Comparison of ENCODE assay signal across 10 cellular contexts in the genomic region with DNA sequence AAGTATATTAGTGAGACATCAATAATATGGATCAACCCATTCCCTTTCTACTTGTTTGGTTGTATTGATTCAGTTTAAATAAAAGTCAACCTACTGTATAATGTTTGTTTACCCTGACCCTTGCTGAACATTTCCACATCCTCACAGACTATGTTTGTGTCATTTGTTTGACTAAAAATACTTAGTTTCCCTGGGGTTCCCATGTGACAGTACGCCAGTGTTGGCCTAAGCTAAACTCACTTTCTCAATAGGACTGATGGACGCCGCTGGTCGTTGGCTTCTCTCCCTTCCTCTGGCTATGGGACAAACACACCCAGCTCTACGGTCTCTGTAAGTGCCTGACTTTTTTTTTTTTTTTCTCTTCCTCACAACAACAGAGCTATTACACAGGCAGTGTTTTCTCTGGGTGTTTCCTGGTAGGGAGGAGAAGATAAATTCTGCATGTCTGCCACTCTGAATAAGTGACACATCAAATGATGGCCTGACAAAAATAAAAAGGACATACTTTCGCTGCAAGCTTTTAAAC.
DNase-seq lines count a peak whose midpoint lies in the region; ATAC-seq, FAIRE-seq and TF ChIP-seq lines count a peak whose summit lies in the region.
"Had no signal": no experiment of that assay in that cellular context is flagged by ENCODE, and none has a peak within 500 bp of the region (broad histone marks: within the 10 kb centered on the region; RNA-seq: fewer than 3 reads in every experiment).

No MANE protein-coding gene starts in this region.

- ATAC-seq in GM23338: peak; percentile 59
- ATAC-seq in gastrocnemius medialis: peak; percentile 93 to 96
- ATAC-seq in HG02840 (IDR thresholded peaks at IDR 0.05; ENCODE audit: low FRiP score, unreplicated experiment): no peak

- DNase-seq in GM23338 (ENCODE audit: low spot score) (peak; percentile 18), cerebellar cortex (ENCODE audit: low spot score) (peak; percentile 22), keratinocyte (ENCODE audit: low read depth, low spot score) (no peak), gastrocnemius medialis (peak; percentile 69 to 89), COLO668 (lab: John Stamatoyannopoulos, UW; ENCODE audit: unreplicated experiment) (no peak), iPS-NIHi11 (ENCODE audit: low spot score) (no peak)
- no peak for DNase-seq in activated T-cell treated with anti-CD3 and anti-CD28 coated beads, Interleukin-2, amount 50 U/mL, for 48 hours
- DNase-seq: naive B cell, NCI-H2081 had no signal

- H3K4me3 Mint-ChIP-seq in GM23338: no peak overlapping the region
- H3K4me3 Mint-ChIP-seq: naive B cell had no signal

- H3K4me2 ChIP-seq in GM23338 (0 out of 2 replicates have a peak overlapping the region, but pooled peaks have one; percentile 29), keratinocyte (ENCODE audit: control insufficient read depth, extremely low read depth, insufficient read depth, low read depth, low read length) (peak overlapping the region; percentile 33)

- peaks cover 32% of the 10 kb centered on the region for H3K4me1 Mint-ChIP-seq in GM23338
- H3K4me1 Mint-ChIP-seq: naive B cell had no signal

- H3K79me2 ChIP-seq in GM23338 (replicated peaks; ENCODE audit: insufficient read depth) (no peaks in the 10 kb centered on the region), keratinocyte (ENCODE audit: control insufficient read depth, insufficient read depth, low read length) (peaks cover 9% of the 10 kb centered on the region)

- no peak for TF ChIP-seq CTCF in GM23338 (conservative IDR thresholded peaks at IDR 0.05; ENCODE audit: low read depth in 2 of 2)
- TF ChIP-seq CTCF in keratinocyte (optimal IDR thresholded peaks at IDR 0.05 in 1 of 3, IDR thresholded peaks at IDR 0.05 in 1 of 3, conservative IDR thresholded peaks at IDR 0.05 in 1 of 3; ENCODE audit: extremely low read depth in 1 of 3, insufficient read depth in 2 of 3, low read length in 3 of 3): no peak
- no peak for TF ChIP-seq CTCF in gastrocnemius medialis (IDR thresholded peaks at IDR 0.05 in 4 of 5, conservative IDR thresholded peaks at IDR 0.05 in 1 of 5)

- intact Hi-C loops in gastrocnemius medialis (cut with DNase I; ENCODE audit: low total_unique reads): loop anchor here (2.0 to 5.0 kb wide), 2 partner anchors 62 to 91 kb away; no protein-coding TSS in a partner anchor

- FAIRE-seq in keratinocyte (lab: Jason Lieb, UNC): peak; percentile 46

- H3K27me3 ChIP-seq in GM23338 (ENCODE audit: insufficient read depth): no peaks in the 10 kb centered on the region
- H3K27me3 ChIP-seq in keratinocyte (ENCODE audit: control insufficient read depth, extremely low read depth, insufficient read depth, low read length): no peaks in the 10 kb centered on the region
- H3K27me3 ChIP-seq in gastrocnemius medialis: no peaks in the 10 kb centered on the region

- TF ChIP-seq POLR2A in gastrocnemius medialis (IDR thresholded peaks at IDR 0.05): no peak

- H3K27ac ChIP-seq in GM23338 (ENCODE audit: low read depth): peak overlapping the region; percentile 10; the same call in 1 of the 2 replicates
- peak overlapping the region; percentile 26 for H3K27ac ChIP-seq in keratinocyte (ENCODE audit: control insufficient read depth, insufficient read depth, low read length)
- H3K27ac ChIP-seq in gastrocnemius medialis: peak overlapping the region; percentile 70 to 83 (median 75)

- H3K9ac ChIP-seq in keratinocyte (ENCODE audit: control insufficient read depth, extremely low read depth, insufficient read depth, low read length): no peak overlapping the region

- no peaks in the 10 kb centered on the region for H3K9me1 ChIP-seq in keratinocyte (ENCODE audit: control insufficient read depth, extremely low read depth, insufficient read depth, low read length)

- in situ Hi-C loops in gastrocnemius medialis (cut with MboI; ENCODE audit: low sequenced_read_pairs in 4 of 4): no loop called here

- no peaks in the 10 kb centered on the region for H3K36me3 ChIP-seq in GM23338 (ENCODE audit: insufficient read depth)
- H3K36me3 ChIP-seq in keratinocyte (ENCODE audit: control insufficient read depth in 2 of 2, extremely low read depth in 1 of 2, insufficient read depth in 2 of 2, low read length in 2 of 2): peaks cover 3 to 14% of the 10 kb centered on the region in 2 experiments
- peaks cover 0 to 19% of the 10 kb centered on the region in 2 donors for H3K36me3 ChIP-seq in gastrocnemius medialis

- H3K4me1 ChIP-seq in GM23338 (ENCODE audit: insufficient read depth) (peaks cover 11% of the 10 kb centered on the region), keratinocyte (ENCODE audit: control insufficient read depth, extremely low read depth, insufficient read depth, low read length) (peaks cover 26% of the 10 kb centered on the region), gastrocnemius medialis (peaks cover 33 to 41% of the 10 kb centered on the region in 2 donors)

- no peaks in the 10 kb centered on the region for H3K9me2 ChIP-seq in GM23338 (ENCODE audit: insufficient read depth)

- H4K20me1 ChIP-seq in GM23338 (replicated peaks; ENCODE audit: insufficient read depth) (no peaks in the 10 kb centered on the region), keratinocyte (ENCODE audit: control insufficient read depth, extremely low read depth, insufficient read depth, low read length) (no peaks in the 10 kb centered on the region)

- no peaks in the 10 kb centered on the region for H3K9me3 Mint-ChIP-seq in GM23338
- H3K9me3 Mint-ChIP-seq: naive B cell had no signal

- H3K27me3 Mint-ChIP-seq in GM23338 (ENCODE audit: insufficient read depth, low read depth, poor library complexity): no peaks in the 10 kb centered on the region
- H3K27me3 Mint-ChIP-seq: naive B cell had no signal

- no peaks in the 10 kb centered on the region for H3K36me3 Mint-ChIP-seq in GM23338 (ENCODE audit: low read depth)

- dilution Hi-C loops in keratinocyte (cut with MboI; ENCODE audit: extremely low pct_ligation_motif_present, low sequenced_read_pairs): no loop called here

- H3K4me3 ChIP-seq in GM23338 (no peak overlapping the region), keratinocyte (ENCODE audit: control insufficient read depth in 2 of 3, extremely low read depth in 1 of 3, insufficient read depth in 2 of 3, low read depth in 1 of 3, low read length in 3 of 3) (no peak overlapping the region), gastrocnemius medialis (peak overlapping the region in 3 of 4 donors; percentile 0 to 22 (median 15))

- H3K27ac Mint-ChIP-seq in GM23338: peak overlapping the region; percentile 93
- H3K27ac Mint-ChIP-seq: naive B cell had no signal

- no peaks in the 10 kb centered on the region for H3F3A ChIP-seq in GM23338 (replicated peaks; ENCODE audit: low read depth)

- H3K9me3 ChIP-seq in keratinocyte (ENCODE audit: control insufficient read depth, low read depth, low read length) (no peaks in the 10 kb centered on the region), gastrocnemius medialis (no peaks in the 10 kb centered on the region)

- H2AFZ ChIP-seq in GM23338 (no peak overlapping the region), keratinocyte (ENCODE audit: control insufficient read depth, low read length) (no peak overlapping the region)

TF ChIP-seq in GM23338, 12 proteins besides CTCF, POLR2A, EP300 and RAD21:
- TF ChIP-seq JUNB (IDR thresholded peaks at IDR 0.05; ENCODE audit: unreplicated experiment): no peak
- no peak for TF ChIP-seq ZNF114 (CRISPR knock-in tag; IDR thresholded peaks at IDR 0.05)

Comparison
In these comparisons a context has a peak if more than half of its experiments do, and no peak if none do; other contexts are left out.
1. DNase-seq: peak in GM23338 (single experiment), cerebellar cortex (single experiment) and gastrocnemius medialis (2 of 2); none in keratinocyte (single experiment), activated T-cell treated with anti-CD3 and anti-CD28 coated beads, Interleukin-2, amount 50 U/mL, for 48 hours (0 of 2), COLO668 (single experiment) and iPS-NIHi11 (single experiment).
2. H3K27ac ChIP-seq: peak in every context shown above with its lines; median percentile 75 in gastrocnemius medialis; 26 in keratinocyte; 10 in GM23338.
3. H3K4me3 ChIP-seq: peak in gastrocnemius medialis (3 of 4); none in GM23338 (single experiment) and keratinocyte (0 of 3).